ENCODE assay signal across 14 cellular contexts in genomic region chr6:128754658-128755256, GRCh38.
DNase-seq lines count a peak whose midpoint lies in the region; ATAC-seq and TF ChIP-seq lines count a peak whose summit lies in the region.
"Had no signal": no experiment of that assay in that cellular context is flagged by ENCODE, and none has a peak within 500 bp of the region (broad histone marks: within the 10 kb centered on the region; RNA-seq: fewer than 3 reads in every experiment).

No MANE protein-coding gene starts in this region.

- no peaks in the 10 kb centered on the region for H3K4me1 ChIP-seq in mucosa of descending colon (ENCODE audit: low read depth)

- H3K27ac Mint-ChIP-seq in stimulated activated naive B cell treated with anti-CD40 and anti-IgM and Interleukin-4, amounts not matched to agents 10 μg/mL and 1 μg/mL and 100 μg/mL, for 72 hours, result no peak overlapping the region
- H3K27ac Mint-ChIP-seq: activated naive CD8-positive, alpha-beta T cell treated with anti-CD3 and anti-CD28 coated beads for 36 hours; nephron had no signal

- H3K9me3 Mint-ChIP-seq in stimulated activated naive B cell treated with anti-CD40 and anti-IgM and Interleukin-4, amounts not matched to agents 10 μg/mL and 1 μg/mL and 100 μg/mL, for 72 hours, result no peaks in the 10 kb centered on the region
- H3K9me3 Mint-ChIP-seq: activated naive CD8-positive, alpha-beta T cell treated with anti-CD3 and anti-CD28 coated beads for 36 hours; nephron had no signal

- H3K4me1 Mint-ChIP-seq in stimulated activated naive B cell treated with anti-CD40 and anti-IgM and Interleukin-4, amounts not matched to agents 10 μg/mL and 1 μg/mL and 100 μg/mL, for 72 hours, result no peaks in the 10 kb centered on the region
- H3K4me1 Mint-ChIP-seq: activated naive CD8-positive, alpha-beta T cell treated with anti-CD3 and anti-CD28 coated beads for 36 hours; nephron had no signal

- no peak for DNase-seq in stimulated activated naive B cell treated with anti-CD40 and anti-IgM and Interleukin-4, amounts not matched to agents 10 μg/mL and 1 μg/mL and 100 μg/mL, for 72 hours
- DNase-seq in mucosa of descending colon (no peak), epidermal melanocyte (ENCODE audit: insufficient read length, low spot score) (no peak), NCI-H2196 treated with DMSO at 0.1 percent for 48 hours (lab: John Stamatoyannopoulos, UW; ENCODE audit: unreplicated experiment) (no peak)
- DNase-seq: activated CD4-positive, alpha-beta T cell treated with anti-CD3 and anti-CD28 coated beads, Interleukin-2, amount 50 U/mL, for 4 hours; activated naive CD8-positive, alpha-beta T cell treated with anti-CD3 and anti-CD28 coated beads for 36 hours; cortex of kidney; left cardiac atrium; NCI-H1417 treated with DMSO at 0.1 percent for 48 hours had no signal

- no peak overlapping the region for H3K4me3 ChIP-seq in mucosa of descending colon
- H3K4me3 ChIP-seq: smooth muscle cell had no signal

- ATAC-seq in GM19035 (IDR thresholded peaks at IDR 0.05; ENCODE audit: unreplicated experiment) (peak; percentile 97), GM21737 (IDR thresholded peaks at IDR 0.05; ENCODE audit: unreplicated experiment) (peak; percentile 98), HG03103 (IDR thresholded peaks at IDR 0.05; ENCODE audit: low read depth, unreplicated experiment) (peak; percentile 94), mucosa of descending colon (no peak)
- peak; percentile 87 to 95 for ATAC-seq in stimulated activated naive B cell treated with anti-CD40 and anti-IgM and Interleukin-4, amounts not matched to agents 10 μg/mL and 1 μg/mL and 100 μg/mL, for 72 hours (replicated peaks)
- ATAC-seq: left cardiac atrium had no signal

- no peaks in the 10 kb centered on the region for H3K9me3 ChIP-seq in mucosa of descending colon

- H3K36me3 Mint-ChIP-seq in stimulated activated naive B cell treated with anti-CD40 and anti-IgM and Interleukin-4, amounts not matched to agents 10 μg/mL and 1 μg/mL and 100 μg/mL, for 72 hours, result no peaks in the 10 kb centered on the region
- H3K36me3 Mint-ChIP-seq: activated naive CD8-positive, alpha-beta T cell treated with anti-CD3 and anti-CD28 coated beads for 36 hours had no signal

- no peaks in the 10 kb centered on the region for H3K36me3 ChIP-seq in mucosa of descending colon (ENCODE audit: low read depth)

- TF ChIP-seq CTCF in mucosa of descending colon (IDR thresholded peaks at IDR 0.05), result no peak

- intact Hi-C loops in mucosa of descending colon (cut with DNase I, micrococcal nuclease), result no loop called here

- H3K4me3 Mint-ChIP-seq in stimulated activated naive B cell treated with anti-CD40 and anti-IgM and Interleukin-4, amounts not matched to agents 10 μg/mL and 1 μg/mL and 100 μg/mL, for 72 hours, result no peak overlapping the region
- H3K4me3 Mint-ChIP-seq: activated naive CD8-positive, alpha-beta T cell treated with anti-CD3 and anti-CD28 coated beads for 36 hours; nephron had no signal

- H3K27me3 Mint-ChIP-seq in stimulated activated naive B cell treated with anti-CD40 and anti-IgM and Interleukin-4, amounts not matched to agents 10 μg/mL and 1 μg/mL and 100 μg/mL, for 72 hours, result no peaks in the 10 kb centered on the region
